ENCODE assay signal across 27 cellular contexts in genomic region chr15:67481680-67482079, GRCh38.
"Had no signal": no experiment of that assay in that cellular context is flagged by ENCODE, and none has a peak within 500 bp of the region (broad histone marks: within the 10 kb centered on the region; RNA-seq: fewer than 3 reads in every experiment).

No MANE protein-coding gene starts in this region.

- DNase-seq: islet precursor cell; left ventricle myocardium inferior; mesendoderm; naive B cell; pancreas; posterior cingulate gyrus; retina; right cardiac atrium; stimulated activated CD4-positive, alpha-beta T cell treated with anti-CD3 and anti-CD28 coated beads, Interleukin-12 subunit alpha, Interleukin-12 subunit beta, amount 100 ng/mL, for 4 hours; stimulated activated CD4-positive, alpha-beta T cell treated with anti-CD3 and anti-CD28 coated beads, Interleukin-15, amount 100 ng/mL, for 24 hours; stimulated activated CD4-positive, alpha-beta T cell treated with anti-CD3 and anti-CD28 coated beads, Interleukin-2, amount 100 ng/mL, for 24 hours; stimulated activated CD4-positive, alpha-beta T cell treated with anti-CD3 and anti-CD28 coated beads, Interleukin-4, amount 100 ng/mL, for 1 hour; stimulated activated naive B cell treated with anti-CD40 and anti-IgM and Interleukin-4, amounts not matched to agents 10 μg/mL and 1 μg/mL and 100 μg/mL, for 72 hours; stimulated activated naive CD8-positive, alpha-beta T cell treated with anti-CD3 and anti-CD28 coated beads, Interleukin-15, Interleukin-2, amounts not matched to agents 100 U/mL and 50 U/mL, for 24 hours; stomach; testis; thyroid gland; transverse colon; upper lobe of left lung had no signal

- H3K27ac Mint-ChIP-seq: mesothelial cell of epicardium; nephron; stimulated activated naive B cell treated with anti-CD40 and anti-IgM and Interleukin-4, amounts not matched to agents 10 μg/mL and 1 μg/mL and 100 μg/mL, for 72 hours had no signal

- H3K36me3 ChIP-seq: left ventricle myocardium inferior, pancreas, prostate gland, stomach, thyroid gland, transverse colon, upper lobe of left lung, vagina had no signal

- H3K4me3 ChIP-seq: left ventricle myocardium inferior, lung, pancreas, prostate gland, skin epidermis, stomach, testis, thyroid gland, transverse colon, upper lobe of left lung, vagina had no signal

- H3K9me3 ChIP-seq: pancreas, prostate gland, stomach, testis, thyroid gland, transverse colon, upper lobe of left lung, vagina had no signal

- H3K27me3 ChIP-seq: pancreas, stomach, testis, thyroid gland, transverse colon, upper lobe of left lung, vagina had no signal

- H3K27me3 Mint-ChIP-seq: naive B cell; stimulated activated naive B cell treated with anti-CD40 and anti-IgM and Interleukin-4, amounts not matched to agents 10 μg/mL and 1 μg/mL and 100 μg/mL, for 72 hours had no signal

- H3K4me1 ChIP-seq: pancreas, prostate gland, stomach, testis, transverse colon, upper lobe of left lung, vagina had no signal

- H3K27ac ChIP-seq: left ventricle myocardium inferior, pancreas, prostate gland, stomach, testis, thyroid gland, transverse colon, upper lobe of left lung, vagina had no signal

- H3K4me3 Mint-ChIP-seq: mesothelial cell of epicardium; naive B cell; nephron; neural crest cell; stimulated activated naive B cell treated with anti-CD40 and anti-IgM and Interleukin-4, amounts not matched to agents 10 μg/mL and 1 μg/mL and 100 μg/mL, for 72 hours had no signal

- ATAC-seq: pancreas; right cardiac atrium; sciatic nerve; stimulated activated naive B cell treated with anti-CD40 and anti-IgM and Interleukin-4, amounts not matched to agents 10 μg/mL and 1 μg/mL and 100 μg/mL, for 72 hours; stimulated activated naive CD8-positive, alpha-beta T cell treated with anti-CD3 and anti-CD28 coated beads, Interleukin-15, Interleukin-2, amounts not matched to agents 100 U/mL and 50 U/mL, for 24 hours had no signal

- H3K4me1 Mint-ChIP-seq: mesothelial cell of epicardium, neural crest cell had no signal
